24 cellular contexts compared by ENCODE assay signal in the genomic region with DNA sequence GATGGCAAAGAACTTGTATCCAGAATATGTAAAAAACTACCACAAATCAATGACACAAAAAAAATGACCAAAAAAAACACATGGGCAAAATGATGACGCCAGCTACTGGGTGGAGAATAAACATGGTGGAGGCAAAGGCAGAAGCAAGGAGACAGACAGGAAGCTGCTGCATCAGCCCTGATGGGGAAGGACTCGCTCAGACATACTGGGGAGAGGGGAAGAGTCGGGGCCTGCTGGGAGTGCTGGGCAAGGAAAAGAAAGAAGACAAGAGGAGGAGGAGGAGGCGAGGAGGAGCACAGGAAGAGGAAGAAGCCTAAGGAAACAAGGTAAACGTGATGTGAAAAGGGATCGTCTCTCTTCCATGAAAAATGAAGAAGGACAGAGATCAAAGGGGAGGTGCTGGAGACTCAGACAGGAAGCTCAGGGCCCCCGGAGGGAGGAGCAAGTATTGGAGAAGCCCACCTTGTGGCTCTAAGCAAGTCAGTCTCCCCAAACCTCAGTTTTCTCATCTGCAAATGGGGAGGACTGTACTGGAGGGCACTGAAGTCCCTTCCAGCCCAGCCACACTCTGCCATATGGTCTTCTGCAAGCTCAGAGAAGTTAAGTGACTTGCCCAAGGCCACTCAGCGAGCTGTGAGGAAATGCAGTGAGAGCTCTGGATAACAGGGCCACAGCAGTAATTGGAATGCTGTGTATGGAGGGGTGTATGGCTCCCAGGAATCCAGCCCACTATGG. TPM values are rescaled to one million over a fixed set of nuclear protein-coding genes. Genes with fewer than 3 reads are reported as not detected.
"Had no signal": no experiment of that assay in that cellular context is flagged by ENCODE, and none has a peak within 500 bp of the region (broad histone marks: within the 10 kb centered on the region; RNA-seq: fewer than 3 reads in every experiment).

No MANE protein-coding gene starts in this region.

- H3K9me3 Mint-ChIP-seq: endodermal cell; naive thymus-derived CD8-positive, alpha-beta T cell; stimulated activated effector memory CD8-positive, alpha-beta T cell treated with anti-CD3 and anti-CD28 coated beads, Interleukin-12 subunit alpha, Interleukin-12 subunit beta, amount 100 ng/mL, for 72 hours had no signal

- H3K4me3 ChIP-seq: coronary artery, hepatocyte, ovary, right atrium auricular region, suprapubic skin, thyroid gland, upper lobe of left lung, vagina had no signal

- H3K27ac Mint-ChIP-seq: endodermal cell; naive thymus-derived CD8-positive, alpha-beta T cell; stimulated activated effector memory CD8-positive, alpha-beta T cell treated with anti-CD3 and anti-CD28 coated beads, Interleukin-12 subunit alpha, Interleukin-12 subunit beta, amount 100 ng/mL, for 72 hours had no signal

- DNase-seq: effector CD4-positive, alpha-beta T cell; endodermal cell; erythroblast; kidney; left colon; mesendoderm; naive thymus-derived CD8-positive, alpha-beta T cell; nucleus accumbens; ovary; small intestine; stimulated activated CD4-positive, alpha-beta T cell treated with anti-CD3 and anti-CD28 coated beads, Interleukin-12 subunit alpha, Interleukin-12 subunit beta, amount 100 ng/mL, for 4 hours; stimulated activated CD4-positive, alpha-beta T cell treated with anti-CD3 and anti-CD28 coated beads, Interleukin-2, amount 100 ng/mL, for 48 hours; stimulated activated CD8-positive, alpha-beta memory T cell treated with anti-CD3 and anti-CD28 coated beads, Interleukin-4, amount 100 ng/mL, for 48 hours; stimulated activated naive CD8-positive, alpha-beta T cell treated with anti-CD3 and anti-CD28 coated beads, Interleukin-15, Interleukin-2, amounts not matched to agents 100 U/mL and 50 U/mL, for 24 hours; thyroid gland had no signal

- H3K9me3 ChIP-seq: ovary, right atrium auricular region, suprapubic skin, thyroid gland, upper lobe of left lung, vagina had no signal

- ATAC-seq: left colon; naive thymus-derived CD8-positive, alpha-beta T cell; stimulated activated effector memory CD8-positive, alpha-beta T cell treated with anti-CD3 and anti-CD28 coated beads, Interleukin-12 subunit alpha, Interleukin-12 subunit beta, amount 100 ng/mL, for 72 hours; stimulated activated naive CD8-positive, alpha-beta T cell treated with anti-CD3 and anti-CD28 coated beads, Interleukin-15, Interleukin-2, amounts not matched to agents 100 U/mL and 50 U/mL, for 24 hours had no signal

- H3K36me3 ChIP-seq: ovary, right atrium auricular region, upper lobe of left lung, vagina had no signal

- H3K4me1 Mint-ChIP-seq: endodermal cell; stimulated activated effector memory CD8-positive, alpha-beta T cell treated with anti-CD3 and anti-CD28 coated beads, Interleukin-12 subunit alpha, Interleukin-12 subunit beta, amount 100 ng/mL, for 72 hours had no signal

- H3K4me3 Mint-ChIP-seq: endodermal cell; naive thymus-derived CD8-positive, alpha-beta T cell; stimulated activated effector memory CD8-positive, alpha-beta T cell treated with anti-CD3 and anti-CD28 coated beads, Interleukin-12 subunit alpha, Interleukin-12 subunit beta, amount 100 ng/mL, for 72 hours had no signal

- H3K27ac ChIP-seq: coronary artery, foreskin keratinocyte, hepatocyte, ovary, right atrium auricular region, suprapubic skin, thyroid gland, vagina had no signal

- H3K4me1 ChIP-seq: right atrium auricular region, thyroid gland had no signal

- H3K36me3 Mint-ChIP-seq: naive thymus-derived CD8-positive, alpha-beta T cell; stimulated activated effector memory CD8-positive, alpha-beta T cell treated with anti-CD3 and anti-CD28 coated beads, Interleukin-12 subunit alpha, Interleukin-12 subunit beta, amount 100 ng/mL, for 72 hours had no signal

- H3K27me3 ChIP-seq: hepatocyte, ovary, right atrium auricular region, suprapubic skin, thyroid gland, upper lobe of left lung, vagina had no signal

RNA-seq across cellular contexts. Expression of a gene that starts 24.2 kb away (rescaled TPM):
- total RNA-seq: lung microvascular endothelial cell had no signal
